Comparison of ENCODE assay signal across 8 cellular contexts in genomic region chr1:80218112-80218511, GRCh38.
A peak's percentile ranks its signal among the peaks of the same experiment; 100 is the strongest.
DNase-seq lines count a peak whose midpoint lies in the region; ATAC-seq and TF ChIP-seq lines count a peak whose summit lies in the region.

No MANE protein-coding gene starts in this region.

- H3K9me3 ChIP-seq in SK-N-SH: no peaks in the 10 kb centered on the region
- H3K9me3 ChIP-seq in left ventricle myocardium inferior (replicated peaks): no peaks in the 10 kb centered on the region
- H3K9me3 ChIP-seq in naive thymus-derived CD4-positive, alpha-beta T cell (ENCODE audit: control insufficient read depth in 2 of 3, low read length in 3 of 3): no peaks in the 10 kb centered on the region
- no peaks in the 10 kb centered on the region for H3K9me3 ChIP-seq in prostate gland

- H3K9me2 ChIP-seq in SK-N-SH: no peaks in the 10 kb centered on the region

- peak; percentile 71 for ATAC-seq in GM21526 (IDR thresholded peaks at IDR 0.05; ENCODE audit: low FRiP score, unreplicated experiment)
- no peak for ATAC-seq in naive thymus-derived CD4-positive, alpha-beta T cell

- peak overlapping the region in 1 of 2 experiments; percentile 12; a peak in 1 of 4 replicates for H3K4me3 ChIP-seq in SK-N-SH (ENCODE audit: low read depth in 2 of 2, low read length in 1 of 2)
- no peak overlapping the region for H3K4me3 ChIP-seq in left ventricle myocardium inferior
- no peak overlapping the region for H3K4me3 ChIP-seq in naive thymus-derived CD4-positive, alpha-beta T cell (ENCODE audit: low read length)
- no peak overlapping the region for H3K4me3 ChIP-seq in prostate gland

- TF ChIP-seq CTCF in SK-N-SH (IDR thresholded peaks at IDR 0.05) (peak; percentile 76), left ventricle myocardium inferior (IDR thresholded peaks at IDR 0.05; ENCODE audit: borderline replicate concordance) (peak; percentile 55), prostate gland (IDR thresholded peaks at IDR 0.05) (peak in 2 of 4 experiments; percentile 28 to 29)

- no peaks in the 10 kb centered on the region for H3F3A ChIP-seq in SK-N-SH (replicated peaks; ENCODE audit: insufficient read depth)

- H3K27me3 Mint-ChIP-seq in naive thymus-derived CD4-positive, alpha-beta T cell: no peaks in the 10 kb centered on the region

- H2AFZ ChIP-seq in SK-N-SH (ENCODE audit: low read depth): no peak overlapping the region

- peaks cover 0 to 16% (median 0%) of the 10 kb centered on the region in 11 donors for H3K9me3 Mint-ChIP-seq in naive thymus-derived CD4-positive, alpha-beta T cell

- H3K4me2 ChIP-seq in SK-N-SH: no peak overlapping the region

- H3K27me3 ChIP-seq in SK-N-SH (ENCODE audit: insufficient read depth): no peaks in the 10 kb centered on the region
- H3K27me3 ChIP-seq in left ventricle myocardium inferior (ENCODE audit: low read depth): no peaks in the 10 kb centered on the region
- H3K27me3 ChIP-seq in naive thymus-derived CD4-positive, alpha-beta T cell (ENCODE audit: control insufficient read depth in 2 of 2, insufficient read depth in 2 of 2, low read length in 2 of 2): no peaks in the 10 kb centered on the region
- no peaks in the 10 kb centered on the region for H3K27me3 ChIP-seq in prostate gland (replicated peaks; ENCODE audit: insufficient read depth)

- TF ChIP-seq RAD21 in SK-N-SH (IDR thresholded peaks at IDR 0.05; ENCODE audit: low read length): peak; percentile 68

- TF ChIP-seq EP300 in SK-N-SH (IDR thresholded peaks at IDR 0.05; ENCODE audit: borderline replicate concordance in 1 of 2, low read depth in 1 of 2, low read length in 1 of 2): no peak

- H3K4me3 Mint-ChIP-seq in naive thymus-derived CD4-positive, alpha-beta T cell: no peak overlapping the region

- no peaks in the 10 kb centered on the region for H3K36me3 Mint-ChIP-seq in naive thymus-derived CD4-positive, alpha-beta T cell

- in situ Hi-C loops in KBM-7 (cut with MboI; ENCODE audit: low pct_unique_long_range_greater_than_20kb, low sequenced_read_pairs): no loop called here

- H3K27ac Mint-ChIP-seq in naive thymus-derived CD4-positive, alpha-beta T cell: no peak overlapping the region

- H3K36me3 ChIP-seq in SK-N-SH (replicated peaks in 1 of 2; ENCODE audit: control insufficient read depth in 1 of 2, insufficient read depth in 2 of 2, low read length in 1 of 2): no peaks in the 10 kb centered on the region
- H3K36me3 ChIP-seq in left ventricle myocardium inferior: no peaks in the 10 kb centered on the region
- no peaks in the 10 kb centered on the region for H3K36me3 ChIP-seq in naive thymus-derived CD4-positive, alpha-beta T cell (ENCODE audit: control insufficient read depth in 2 of 3, insufficient read depth in 3 of 3, low read length in 3 of 3)
- H3K36me3 ChIP-seq in prostate gland: no peaks in the 10 kb centered on the region

- 32% methylated on average over 2 of the region's 2 CpGs for WGBS in SK-N-SH (ENCODE audit: low lambda C conversion rate)
- WGBS in prostate gland: 76% methylated on average over 2 of the region's 2 CpGs

- H3K27ac ChIP-seq in SK-N-SH (ENCODE audit: low read depth in 2 of 2, low read length in 1 of 2): peak overlapping the region in 1 of 2 experiments; percentile 67; a peak in 1 of 4 replicates
- H3K27ac ChIP-seq in left ventricle myocardium inferior (replicated peaks): no peak overlapping the region
- H3K27ac ChIP-seq in naive thymus-derived CD4-positive, alpha-beta T cell (ENCODE audit: low read depth, low read length): no peak overlapping the region
- no peak overlapping the region for H3K27ac ChIP-seq in prostate gland

- H4K20me1 ChIP-seq in SK-N-SH (ENCODE audit: insufficient read depth): no peaks in the 10 kb centered on the region

- H3K4me1 Mint-ChIP-seq in naive thymus-derived CD4-positive, alpha-beta T cell: no peaks in the 10 kb centered on the region

- CTCF ChIA-PET in SK-N-SH (lab: Yijun Ruan, JAX): interaction anchor here (0.6 to 2.5 kb wide), 16 partner anchors 8 to 1584 kb away, joined by 3 to 10 read pairs (median 3); no protein-coding TSS in a partner anchor
- CTCF ChIA-PET in naive thymus-derived CD4-positive, alpha-beta T cell (lab: Charles Lee): no interaction called here

- H3K4me1 ChIP-seq in SK-N-SH (ENCODE audit: control insufficient read depth in 1 of 2, insufficient read depth in 2 of 2, low read depth in 1 of 2, low read length in 1 of 2) (no peaks in the 10 kb centered on the region; a peak in 1 of 4 replicates), left ventricle myocardium inferior (no peaks in the 10 kb centered on the region), prostate gland (replicated peaks) (no peaks in the 10 kb centered on the region)
- H3K4me1 ChIP-seq in naive thymus-derived CD4-positive, alpha-beta T cell (ENCODE audit: control insufficient read depth in 2 of 2, insufficient read depth in 2 of 2, low read length in 2 of 2): no peaks in the 10 kb centered on the region

- intact Hi-C loops in left ventricle myocardium inferior (cut with micrococcal nuclease): no loop called here
- intact Hi-C loops in naive thymus-derived CD4-positive, alpha-beta T cell (cut with micrococcal nuclease): no loop called here
- intact Hi-C loops in prostate gland (cut with DNase I): loop anchor here (5.0 kb wide), 1 partner anchor 1584 kb away; the partner anchor contains the start of gene ADGRL2

- TF ChIP-seq POLR2A in prostate gland (IDR thresholded peaks at IDR 0.05): no peak

- no peaks in the 10 kb centered on the region; the same call in 1 of the 2 replicates for H3K79me2 ChIP-seq in SK-N-SH (ENCODE audit: insufficient read depth)

- H3K9ac ChIP-seq in SK-N-SH: no peak overlapping the region

- DNase-seq in DMS53 (lab: John Stamatoyannopoulos, UW) (peak; percentile 84), KBM-7 (peak; percentile 32), SK-N-SH (peak; percentile 27), left ventricle myocardium inferior (no peak), T1000 (lab: John Stamatoyannopoulos, UW) (no peak), prostate gland (ENCODE audit: low spot score) (no peak)
- DNase-seq in naive thymus-derived CD4-positive, alpha-beta T cell: no peak

- POLR2A ChIA-PET in SK-N-SH (lab: Yijun Ruan, JAX): no interaction called here
- POLR2A ChIA-PET in naive thymus-derived CD4-positive, alpha-beta T cell (lab: Charles Lee): no interaction called here

TF ChIP-seq in SK-N-SH, 30 proteins besides CTCF, POLR2A, EP300 and RAD21:
- TF ChIP-seq SMC3 (IDR thresholded peaks at IDR 0.05; ENCODE audit: low read depth, low read length): peak; percentile 34; the same call in 1 of the 2 replicates
- no peak for TF ChIP-seq RXRA (IDR thresholded peaks at IDR 0.05; ENCODE audit: borderline replicate concordance, low read depth)

Comparison
In these comparisons a context has a peak if more than half of its experiments do, and no peak if none do; other contexts are left out.
1. DNase-seq: peak in DMS53 (single experiment), KBM-7 (single experiment) and SK-N-SH (single experiment); none in left ventricle myocardium inferior (single experiment), naive thymus-derived CD4-positive, alpha-beta T cell (0 of 9), T1000 (single experiment) and prostate gland (single experiment).